ENCODE assay signal across 9 cellular contexts in genomic region chr17:15782809-15783208, GRCh38. TPM values are rescaled to one million over a fixed set of nuclear protein-coding genes. Genes with fewer than 3 reads are reported as not detected.
DNase-seq lines count a peak whose midpoint lies in the region; ATAC-seq and TF ChIP-seq lines count a peak whose summit lies in the region.
"Had no signal": no experiment of that assay in that cellular context is flagged by ENCODE, and none has a peak within 500 bp of the region (broad histone marks: within the 10 kb centered on the region; RNA-seq: fewer than 3 reads in every experiment).

No MANE protein-coding gene starts in this region.

- no peak for TF ChIP-seq CTCF in epithelial cell of esophagus (IDR thresholded peaks at IDR 0.05; ENCODE audit: insufficient read depth, low read depth, low read length, missing control alignments)
- TF ChIP-seq CTCF in upper lobe of right lung (IDR thresholded peaks at IDR 0.05) = no peak
- TF ChIP-seq CTCF in Caco-2 (IDR thresholded peaks at IDR 0.05; ENCODE audit: insufficient read depth in 1 of 2, low read depth in 1 of 2, low read length in 1 of 2, severe bottlenecking in 1 of 2, unreplicated experiment in 1 of 2) = no peak

- CTCF ChIA-PET in Caco-2 (lab: Charles Lee) = no interaction called here

- no peaks in the 10 kb centered on the region for H3K27me3 Mint-ChIP-seq in Caco-2 (ENCODE audit: insufficient read depth, unreplicated experiment)

- no TSS peak for BruUV-seq in Caco-2 (replicated peaks; lab: Mats Ljungman, UMichigan)

- peaks cover 3% of the 10 kb centered on the region for H3K9me3 Mint-ChIP-seq in Caco-2 (ENCODE audit: unreplicated experiment)

- POLR2A ChIA-PET in Caco-2 (lab: Charles Lee) = no interaction called here

- H3K27me3 ChIP-seq in upper lobe of right lung (no peaks in the 10 kb centered on the region), Caco-2 (replicated peaks; ENCODE audit: control insufficient read depth, insufficient read depth, low read length) (no peaks in the 10 kb centered on the region)

- intact Hi-C loops in upper lobe of right lung (cut with DNase I) = no loop called here
- intact Hi-C loops in Caco-2 (cut with micrococcal nuclease; ENCODE audit: unreplicated experiment) = no loop called here

- H3K4me1 ChIP-seq in upper lobe of right lung = peaks cover 17% of the 10 kb centered on the region
- H3K4me1 ChIP-seq in Caco-2 = no peaks in the 10 kb centered on the region

- DNase-seq in activated CD8-positive, alpha-beta memory T cell treated with anti-CD3 and anti-CD28 coated beads, Interleukin-2, amount 50 U/mL, for 4 hours = peak; percentile 14
- DNase-seq in activated CD8-positive, alpha-beta memory T cell treated with anti-CD3 and anti-CD28 coated beads for 24 hours = no peak
- DNase-seq in epithelial cell of esophagus (ENCODE audit: low read depth) = peak; percentile 34
- peak; percentile 49 for DNase-seq in mucosa of gallbladder (ENCODE audit: low spot score)
- peak; percentile 84 for DNase-seq in upper lobe of right lung
- no peak for DNase-seq in Caco-2
- DNase-seq in HCEC 1CT = no peak
- DNase-seq: NCI-H1436 had no signal

- H3K4me3 Mint-ChIP-seq in Caco-2 (ENCODE audit: unreplicated experiment) = no peak overlapping the region

- H3K36me3 Mint-ChIP-seq in Caco-2 (ENCODE audit: insufficient read depth, unreplicated experiment) = no peaks in the 10 kb centered on the region

- no peaks in the 10 kb centered on the region for H3K4me1 Mint-ChIP-seq in Caco-2 (ENCODE audit: low read depth, unreplicated experiment)

- ATAC-seq in upper lobe of right lung (peak; percentile 78), HG03571 (IDR thresholded peaks at IDR 0.05; ENCODE audit: unreplicated experiment) (no peak)

- peak overlapping the region; percentile 16 for H3K4me3 ChIP-seq in epithelial cell of esophagus (ENCODE audit: low read length)
- peak overlapping the region; percentile 48 for H3K4me3 ChIP-seq in upper lobe of right lung
- H3K4me3 ChIP-seq in Caco-2 (ENCODE audit: low read depth, low read length) = no peak overlapping the region

- no peak overlapping the region for H3K27ac ChIP-seq in upper lobe of right lung

- no peak overlapping the region for H3K27ac Mint-ChIP-seq in Caco-2 (ENCODE audit: unreplicated experiment)

- H3K9me3 ChIP-seq in upper lobe of right lung (no peaks in the 10 kb centered on the region), Caco-2 (no peaks in the 10 kb centered on the region)

- H3K36me3 ChIP-seq in upper lobe of right lung (no peaks in the 10 kb centered on the region), Caco-2 (ENCODE audit: control insufficient read depth, insufficient read depth, low read length) (no peaks in the 10 kb centered on the region)

RNA-seq across cellular contexts. Expression of gene TBC1D26, which starts 50.7 kb away (rescaled TPM):
- total RNA-seq in mucosa of gallbladder (not detected), upper lobe of right lung (not detected), Caco-2 (2022) (not detected in 2 replicates)

Comparison
In these comparisons a context has a peak if more than half of its experiments do, and no peak if none do; other contexts are left out.
1. DNase-seq: peak in activated CD8-positive, alpha-beta memory T cell treated with anti-CD3 and anti-CD28 coated beads, Interleukin-2, amount 50 U/mL, for 4 hours (single experiment), epithelial cell of esophagus (single experiment), mucosa of gallbladder (single experiment) and upper lobe of right lung (single experiment); none in activated CD8-positive, alpha-beta memory T cell treated with anti-CD3 and anti-CD28 coated beads for 24 hours (single experiment), Caco-2 (0 of 2) and HCEC 1CT (single experiment).